Comparison of ENCODE assay signal across 2 cellular contexts in genomic region chr19:870314-870713, GRCh38.
TF ChIP-seq lines count a peak whose summit lies in the region.

No MANE protein-coding gene starts in this region.

TF ChIP-seq in A549, 52 proteins besides CTCF, POLR2A, EP300 and RAD21 (continued from another document):
- no peak for TF ChIP-seq HEYL (CRISPR knock-in tag; IDR thresholded peaks at IDR 0.05)
- no peak for TF ChIP-seq PBX3 (IDR thresholded peaks at IDR 0.05)
- no peak for TF ChIP-seq ZFP36 (IDR thresholded peaks at IDR 0.05; ENCODE audit: borderline replicate concordance, partially characterized antibody)
- TF ChIP-seq RARB (CRISPR knock-in tag; IDR thresholded peaks at IDR 0.05) = no peak

TF ChIP-seq in HCT116, 20 proteins besides CTCF, POLR2A, EP300 and RAD21 (continued from another document):
- TF ChIP-seq SRF (IDR thresholded peaks at IDR 0.05; ENCODE audit: low read depth) = no peak
- no peak for TF ChIP-seq ZNF274 (IDR thresholded peaks at IDR 0.05; ENCODE audit: low read depth, low read length)
- no peak for TF ChIP-seq SIN3A (IDR thresholded peaks at IDR 0.05; ENCODE audit: low read depth)
- TF ChIP-seq JUND (IDR thresholded peaks at IDR 0.05) = no peak
- TF ChIP-seq, protein P1, sequence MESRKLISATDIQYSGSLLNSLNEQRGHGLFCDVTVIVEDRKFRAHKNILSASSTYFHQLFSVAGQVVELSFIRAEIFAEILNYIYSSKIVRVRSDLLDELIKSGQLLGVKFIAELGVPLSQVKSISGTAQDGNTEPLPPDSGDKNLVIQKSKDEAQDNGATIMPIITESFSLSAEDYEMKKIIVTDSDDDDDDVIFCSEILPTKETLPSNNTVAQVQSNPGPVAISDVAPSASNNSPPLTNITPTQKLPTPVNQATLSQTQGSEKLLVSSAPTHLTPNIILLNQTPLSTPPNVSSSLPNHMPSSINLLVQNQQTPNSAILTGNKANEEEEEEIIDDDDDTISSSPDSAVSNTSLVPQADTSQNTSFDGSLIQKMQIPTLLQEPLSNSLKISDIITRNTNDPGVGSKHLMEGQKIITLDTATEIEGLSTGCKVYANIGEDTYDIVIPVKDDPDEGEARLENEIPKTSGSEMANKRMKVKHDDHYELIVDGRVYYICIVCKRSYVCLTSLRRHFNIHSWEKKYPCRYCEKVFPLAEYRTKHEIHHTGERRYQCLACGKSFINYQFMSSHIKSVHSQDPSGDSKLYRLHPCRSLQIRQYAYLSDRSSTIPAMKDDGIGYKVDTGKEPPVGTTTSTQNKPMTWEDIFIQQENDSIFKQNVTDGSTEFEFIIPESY (IDR thresholded peaks at IDR 0.05; ENCODE audit: extremely low read depth, insufficient replicate concordance, low read length) = no peak
- no peak for TF ChIP-seq FOSL1 (IDR thresholded peaks at IDR 0.05; ENCODE audit: low read depth)
- no peak for TF ChIP-seq CBX3 (IDR thresholded peaks at IDR 0.05; ENCODE audit: low read depth)
- TF ChIP-seq, protein P2, sequence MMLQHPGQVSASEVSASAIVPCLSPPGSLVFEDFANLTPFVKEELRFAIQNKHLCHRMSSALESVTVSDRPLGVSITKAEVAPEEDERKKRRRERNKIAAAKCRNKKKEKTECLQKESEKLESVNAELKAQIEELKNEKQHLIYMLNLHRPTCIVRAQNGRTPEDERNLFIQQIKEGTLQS (IDR thresholded peaks at IDR 0.05) = no peak
- no peak for TF ChIP-seq EZH2phosphoT487 (IDR thresholded peaks at IDR 0.05; ENCODE audit: borderline replicate concordance)
- no peak for TF ChIP-seq ELF1 (IDR thresholded peaks at IDR 0.05; ENCODE audit: borderline replicate concordance, low read depth)
- TF ChIP-seq EGR1 (IDR thresholded peaks at IDR 0.05; ENCODE audit: low read depth) = no peak
- TF ChIP-seq POLR2AphosphoS5 (IDR thresholded peaks at IDR 0.05; ENCODE audit: low read depth, low read length) = no peak
- TF ChIP-seq YY1 (IDR thresholded peaks at IDR 0.05; ENCODE audit: extremely low read depth, insufficient replicate concordance, low read depth, low read length) = no peak
- no peak for TF ChIP-seq MAX (IDR thresholded peaks at IDR 0.05)
- TF ChIP-seq SP1 (IDR thresholded peaks at IDR 0.05; ENCODE audit: low read depth) = no peak
- no peak for TF ChIP-seq TCF7L2 (IDR thresholded peaks at IDR 0.05; ENCODE audit: borderline replicate concordance, extremely low read depth, insufficient read depth, insufficient read length)
- no peak for TF ChIP-seq ZFX (IDR thresholded peaks at IDR 0.05)
- TF ChIP-seq, protein P3, sequence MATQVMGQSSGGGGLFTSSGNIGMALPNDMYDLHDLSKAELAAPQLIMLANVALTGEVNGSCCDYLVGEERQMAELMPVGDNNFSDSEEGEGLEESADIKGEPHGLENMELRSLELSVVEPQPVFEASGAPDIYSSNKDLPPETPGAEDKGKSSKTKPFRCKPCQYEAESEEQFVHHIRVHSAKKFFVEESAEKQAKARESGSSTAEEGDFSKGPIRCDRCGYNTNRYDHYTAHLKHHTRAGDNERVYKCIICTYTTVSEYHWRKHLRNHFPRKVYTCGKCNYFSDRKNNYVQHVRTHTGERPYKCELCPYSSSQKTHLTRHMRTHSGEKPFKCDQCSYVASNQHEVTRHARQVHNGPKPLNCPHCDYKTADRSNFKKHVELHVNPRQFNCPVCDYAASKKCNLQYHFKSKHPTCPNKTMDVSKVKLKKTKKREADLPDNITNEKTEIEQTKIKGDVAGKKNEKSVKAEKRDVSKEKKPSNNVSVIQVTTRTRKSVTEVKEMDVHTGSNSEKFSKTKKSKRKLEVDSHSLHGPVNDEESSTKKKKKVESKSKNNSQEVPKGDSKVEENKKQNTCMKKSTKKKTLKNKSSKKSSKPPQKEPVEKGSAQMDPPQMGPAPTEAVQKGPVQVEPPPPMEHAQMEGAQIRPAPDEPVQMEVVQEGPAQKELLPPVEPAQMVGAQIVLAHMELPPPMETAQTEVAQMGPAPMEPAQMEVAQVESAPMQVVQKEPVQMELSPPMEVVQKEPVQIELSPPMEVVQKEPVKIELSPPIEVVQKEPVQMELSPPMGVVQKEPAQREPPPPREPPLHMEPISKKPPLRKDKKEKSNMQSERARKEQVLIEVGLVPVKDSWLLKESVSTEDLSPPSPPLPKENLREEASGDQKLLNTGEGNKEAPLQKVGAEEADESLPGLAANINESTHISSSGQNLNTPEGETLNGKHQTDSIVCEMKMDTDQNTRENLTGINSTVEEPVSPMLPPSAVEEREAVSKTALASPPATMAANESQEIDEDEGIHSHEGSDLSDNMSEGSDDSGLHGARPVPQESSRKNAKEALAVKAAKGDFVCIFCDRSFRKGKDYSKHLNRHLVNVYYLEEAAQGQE (IDR thresholded peaks at IDR 0.05; ENCODE audit: low read depth) = no peak
